15 cellular contexts compared by ENCODE assay signal in genomic region chr20:19249515-19249914, GRCh38. TPM values are rescaled to one million over a fixed set of nuclear protein-coding genes. Genes with fewer than 3 reads are reported as not detected.
A peak's percentile ranks its signal among the peaks of the same experiment; 100 is the strongest.
DNase-seq lines count a peak whose midpoint lies in the region; ATAC-seq and TF ChIP-seq lines count a peak whose summit lies in the region.
"Had no signal": no experiment of that assay in that cellular context is flagged by ENCODE, and none has a peak within 500 bp of the region (broad histone marks: within the 10 kb centered on the region; RNA-seq: fewer than 3 reads in every experiment).

No MANE protein-coding gene starts in this region.

- H3K36me3 Mint-ChIP-seq in naive thymus-derived CD4-positive, alpha-beta T cell = no peaks in the 10 kb centered on the region

- H3K36me3 ChIP-seq in MM.1S (replicated peaks; ENCODE audit: insufficient read depth, low read length) = no peaks in the 10 kb centered on the region
- no peaks in the 10 kb centered on the region for H3K36me3 ChIP-seq in naive thymus-derived CD4-positive, alpha-beta T cell (ENCODE audit: control insufficient read depth in 2 of 3, insufficient read depth in 3 of 3, low read length in 3 of 3)
- H3K36me3 ChIP-seq: brain microvascular endothelial cell, suprapubic skin had no signal

- intact Hi-C loops in naive thymus-derived CD4-positive, alpha-beta T cell (cut with micrococcal nuclease) = no loop called here

- H3K27ac Mint-ChIP-seq in naive thymus-derived CD4-positive, alpha-beta T cell = no peak overlapping the region
- H3K27ac Mint-ChIP-seq: activated CD4-positive, alpha-beta T cell treated with anti-CD3 and anti-CD28 coated beads, Interleukin-2, amount 10 ng/mL, durations not matched to agents 7 days and 5 days had no signal

- DNase-seq in GM12865 (ENCODE audit: low read depth) (peak; percentile 18), MM.1S (no peak), cardiac fibroblast (ENCODE audit: low read depth in 2 of 2) (peak; percentile 37 to 78), GM13976 (ENCODE audit: low spot score) (no peak), 8988T (no peak), caudate nucleus (lab: John Stamatoyannopoulos, UW) (no peak)
- DNase-seq in naive thymus-derived CD4-positive, alpha-beta T cell = no peak
- DNase-seq: activated CD4-positive, alpha-beta T cell treated with anti-CD3 and anti-CD28 coated beads, Interleukin-2, amount 10 ng/mL, durations not matched to agents 7 days and 5 days; activated effector memory CD4-positive, alpha-beta T cell treated with Interleukin-2 at 50 U/mL for 16 hours; brain microvascular endothelial cell; NCI-H1105 treated with DMSO at 0.1 percent for 48 hours; right cardiac atrium had no signal

- H3K4me1 ChIP-seq in MM.1S (ENCODE audit: low read length) = no peaks in the 10 kb centered on the region
- no peaks in the 10 kb centered on the region for H3K4me1 ChIP-seq in naive thymus-derived CD4-positive, alpha-beta T cell (ENCODE audit: control insufficient read depth in 2 of 2, insufficient read depth in 2 of 2, low read length in 2 of 2)

- no peaks in the 10 kb centered on the region for H3K9me3 ChIP-seq in MM.1S (replicated peaks; ENCODE audit: insufficient read depth, low read length)
- H3K9me3 ChIP-seq in naive thymus-derived CD4-positive, alpha-beta T cell (ENCODE audit: control insufficient read depth in 2 of 3, low read length in 3 of 3) = no peaks in the 10 kb centered on the region
- H3K9me3 ChIP-seq: suprapubic skin had no signal

- H2AFZ ChIP-seq in MM.1S (ENCODE audit: low read length) = no peak overlapping the region

- no peak overlapping the region for H3K4me3 Mint-ChIP-seq in naive thymus-derived CD4-positive, alpha-beta T cell
- H3K4me3 Mint-ChIP-seq: activated CD4-positive, alpha-beta T cell treated with anti-CD3 and anti-CD28 coated beads, Interleukin-2, amount 10 ng/mL, durations not matched to agents 7 days and 5 days had no signal

- peaks cover 0 to 7% (median 0%) of the 10 kb centered on the region in 11 donors for H3K9me3 Mint-ChIP-seq in naive thymus-derived CD4-positive, alpha-beta T cell
- H3K9me3 Mint-ChIP-seq: activated CD4-positive, alpha-beta T cell treated with anti-CD3 and anti-CD28 coated beads, Interleukin-2, amount 10 ng/mL, durations not matched to agents 7 days and 5 days had no signal

- H3K4me1 Mint-ChIP-seq in naive thymus-derived CD4-positive, alpha-beta T cell = no peaks in the 10 kb centered on the region
- H3K4me1 Mint-ChIP-seq: activated CD4-positive, alpha-beta T cell treated with anti-CD3 and anti-CD28 coated beads, Interleukin-2, amount 10 ng/mL, durations not matched to agents 7 days and 5 days had no signal

- no peak overlapping the region for H3K4me2 ChIP-seq in MM.1S (ENCODE audit: low read depth, low read length)

- in situ Hi-C loops in GM13976 (cut with MboI; ENCODE audit: low sequenced_read_pairs, unreplicated experiment) = no loop called here

- H3K27me3 ChIP-seq in MM.1S (replicated peaks; ENCODE audit: insufficient read depth, low read length) = no peaks in the 10 kb centered on the region
- no peaks in the 10 kb centered on the region for H3K27me3 ChIP-seq in naive thymus-derived CD4-positive, alpha-beta T cell (ENCODE audit: control insufficient read depth in 2 of 2, insufficient read depth in 2 of 2, low read length in 2 of 2)
- H3K27me3 ChIP-seq: brain microvascular endothelial cell, suprapubic skin had no signal

- CTCF ChIA-PET in naive thymus-derived CD4-positive, alpha-beta T cell (lab: Charles Lee) = no interaction called here

- no peaks in the 10 kb centered on the region for H3K9me2 ChIP-seq in MM.1S (replicated peaks; ENCODE audit: insufficient read depth, low read length)

- H3K4me3 ChIP-seq in GM12865 (ENCODE audit: low read depth, low read length) (no peak overlapping the region), MM.1S (ENCODE audit: low read length) (no peak overlapping the region), cardiac fibroblast (replicated peaks in 1 of 2; ENCODE audit: low read depth in 2 of 2, low read length in 2 of 2) (no peak overlapping the region)
- H3K4me3 ChIP-seq in naive thymus-derived CD4-positive, alpha-beta T cell (ENCODE audit: low read length) = no peak overlapping the region
- H3K4me3 ChIP-seq: suprapubic skin had no signal

- TF ChIP-seq CTCF in GM12865 (IDR thresholded peaks at IDR 0.05; ENCODE audit: insufficient read depth, low read depth, low read length, missing control alignments) (peak; percentile 12), MM.1S (IDR thresholded peaks at IDR 0.05; ENCODE audit: low read length) (peak; percentile 19), cardiac fibroblast (IDR thresholded peaks at IDR 0.05; ENCODE audit: low read depth, low read length) (no peak), GM13976 (IDR thresholded peaks at IDR 0.05; ENCODE audit: borderline replicate concordance, control extremely low read depth, extremely low read depth, insufficient read depth, missing control alignments) (no peak)

- no peaks in the 10 kb centered on the region for H3K79me2 ChIP-seq in MM.1S (ENCODE audit: low read length)

- ATAC-seq in naive thymus-derived CD4-positive, alpha-beta T cell = peak; percentile 75
- no peak for ATAC-seq in GM19324 (IDR thresholded peaks at IDR 0.05; ENCODE audit: low FRiP score, unreplicated experiment)

- H3F3A ChIP-seq in MM.1S (ENCODE audit: insufficient read depth, low read length) = no peaks in the 10 kb centered on the region

- H4K20me1 ChIP-seq in MM.1S (ENCODE audit: insufficient read depth, low read length) = no peaks in the 10 kb centered on the region

- peaks cover 0 to 6% (median 3%) of the 10 kb centered on the region in 5 donors for H3K27me3 Mint-ChIP-seq in naive thymus-derived CD4-positive, alpha-beta T cell
- H3K27me3 Mint-ChIP-seq: activated CD4-positive, alpha-beta T cell treated with anti-CD3 and anti-CD28 coated beads, Interleukin-2, amount 10 ng/mL, durations not matched to agents 7 days and 5 days had no signal

- H3K9ac ChIP-seq in MM.1S (ENCODE audit: low read length) = no peak overlapping the region

- POLR2A ChIA-PET in naive thymus-derived CD4-positive, alpha-beta T cell (lab: Charles Lee) = no interaction called here

- no peak overlapping the region for H3K27ac ChIP-seq in MM.1S (ENCODE audit: low read length)
- H3K27ac ChIP-seq in naive thymus-derived CD4-positive, alpha-beta T cell (ENCODE audit: low read depth, low read length) = no peak overlapping the region
- H3K27ac ChIP-seq in caudate nucleus (ENCODE audit: low read depth, low read length) = no peak overlapping the region
- H3K27ac ChIP-seq: brain microvascular endothelial cell, epithelial cell of prostate, suprapubic skin had no signal

RNA-seq across cellular contexts. Expression of gene SLC24A3, which starts 37.1 kb away (rescaled TPM):
- 1 to 10 TPM in 1 of 5 experiments, under 1 TPM in 1, not detected in 3; 0.58 to 1.0 TPM for total RNA-seq in naive thymus-derived CD4-positive, alpha-beta T cell
- polyA plus RNA-seq in naive thymus-derived CD4-positive, alpha-beta T cell = not detected
- total RNA-seq: activated CD4-positive, alpha-beta T cell treated with anti-CD3 and anti-CD28 coated beads, Interleukin-2, amount 10 ng/mL, durations not matched to agents 7 days and 5 days had no signal

Comparison
In these comparisons a context has a peak if more than half of its experiments do, and no peak if none do; other contexts are left out.
1. DNase-seq: peak in GM12865 (single experiment) and cardiac fibroblast (2 of 2); none in MM.1S (single experiment), naive thymus-derived CD4-positive, alpha-beta T cell (0 of 9), GM13976 (single experiment), 8988T (single experiment) and caudate nucleus (0 of 61).
2. CTCF ChIP-seq: peak in GM12865 (single experiment) and MM.1S (single experiment); none in cardiac fibroblast (single experiment) and GM13976 (single experiment).